ENCODE assay signal across 17 cellular contexts in genomic region chr14:28759658-28760313, GRCh38. TPM values are rescaled to one million over a fixed set of nuclear protein-coding genes. Genes with fewer than 3 reads are reported as not detected.
DNase-seq lines count a peak whose midpoint lies in the region; ATAC-seq and TF ChIP-seq lines count a peak whose summit lies in the region.
"Had no signal": no experiment of that assay in that cellular context is flagged by ENCODE, and none has a peak within 500 bp of the region (broad histone marks: within the 10 kb centered on the region; RNA-seq: fewer than 3 reads in every experiment).

No MANE protein-coding gene starts in this region.

- no peak overlapping the region for H3K27ac ChIP-seq in IMR-90 (ENCODE audit: insufficient read depth, low read length)
- H3K27ac ChIP-seq in neuronal stem cell (replicated peaks; ENCODE audit: low read length), result no peak overlapping the region
- H3K27ac ChIP-seq: esophagus squamous epithelium had no signal

- intact Hi-C loops in IMR-90 (cut with micrococcal nuclease), result loop anchor here (5.0 to 10.0 kb wide), 2 partner anchors 1165 to 1248 kb away; partner anchors contain the start of gene PRKD1

- peaks cover 51% of the 10 kb centered on the region for H3K27me3 Mint-ChIP-seq in endothelial cell (ENCODE audit: unreplicated experiment)

- no peaks in the 10 kb centered on the region for H4K20me1 ChIP-seq in IMR-90 (ENCODE audit: insufficient read depth, low read length)

- DNase-seq in IMR-90 (no peak), endothelial cell (ENCODE audit: low spot score) (no peak), neuronal stem cell (ENCODE audit: low spot score) (no peak), NCI-H1417 treated with DMSO at 0.1 percent for 48 hours (lab: John Stamatoyannopoulos, UW) (no peak)
- no peak for DNase-seq in activated naive CD4-positive, alpha-beta T cell treated with Interleukin-2 at 50 U/mL for 16 hours
- DNase-seq: C1 segment of cervical spinal cord, esophagus squamous epithelium, immature natural killer cell, NCI-H1105, NCI-H510A, RPMI8226 had no signal

- H2AK5ac ChIP-seq in IMR-90 (ENCODE audit: low read depth, low read length) (no peak overlapping the region), neuronal stem cell (ENCODE audit: low read depth, low read length) (peak overlapping the region; percentile 30)

- no peak overlapping the region for H4K8ac ChIP-seq in IMR-90 (ENCODE audit: low read depth in 2 of 2, low read length in 2 of 2)
- H4K8ac ChIP-seq in neuronal stem cell (ENCODE audit: low read depth, low read length), result no peak overlapping the region

- peaks cover 84% of the 10 kb centered on the region for H3K27me3 ChIP-seq in IMR-90 (ENCODE audit: control insufficient read depth, insufficient read depth, low read length)
- peaks cover 4 to 99% (median 63%) of the 10 kb centered on the region in 3 experiments for H3K27me3 ChIP-seq in neuronal stem cell (ENCODE audit: control insufficient read depth in 3 of 3, insufficient read depth in 3 of 3, low read depth in 1 of 3, low read length in 3 of 3)

- POLR2A ChIA-PET in IMR-90 (lab: Charles Lee; ENCODE audit: unreplicated experiment), result no interaction called here

- H3K36me3 Mint-ChIP-seq in endothelial cell (ENCODE audit: low read depth, unreplicated experiment), result no peaks in the 10 kb centered on the region

- H3K4me3 ChIP-seq in IMR-90 (ENCODE audit: insufficient read depth, low read depth, low read length) (no peak overlapping the region), neuronal stem cell (ENCODE audit: low read length in 2 of 2) (peak overlapping the region in 1 of 2 donors; percentile 17)
- H3K4me3 ChIP-seq: mucosa of descending colon had no signal

- H3K36me3 ChIP-seq in ES-I3 (ENCODE audit: insufficient read depth, low read length) (no peaks in the 10 kb centered on the region), IMR-90 (ENCODE audit: control insufficient read depth, insufficient read depth, low read length) (no peaks in the 10 kb centered on the region), neuronal stem cell (replicated peaks in 1 of 2; ENCODE audit: control insufficient read depth in 2 of 2, insufficient read depth in 2 of 2, low read length in 2 of 2) (peaks cover 0 to 6% of the 10 kb centered on the region in 2 donors)
- H3K36me3 ChIP-seq: esophagus squamous epithelium had no signal

- no peak for TF ChIP-seq CTCF in IMR-90 (conservative IDR thresholded peaks at IDR 0.05; ENCODE audit: low read depth, low read length)
- no peak for TF ChIP-seq CTCF in endothelial cell (IDR thresholded peaks at IDR 0.05; ENCODE audit: unreplicated experiment)

- peak overlapping the region; percentile 71 for H3K4me3 Mint-ChIP-seq in endothelial cell (ENCODE audit: unreplicated experiment)
- H3K4me3 Mint-ChIP-seq: activated naive CD4-positive, alpha-beta T cell treated with anti-CD3 and anti-CD28 coated beads, Interleukin-2, amount 50 U/mL, for 24 hours had no signal

- H3K18ac ChIP-seq in IMR-90 (ENCODE audit: low read depth, low read length) (no peak overlapping the region), neuronal stem cell (ENCODE audit: low read length) (peak overlapping the region; percentile 82)

- H3K79me1 ChIP-seq in IMR-90 (ENCODE audit: low read depth in 1 of 2, low read length in 2 of 2), result no peaks in the 10 kb centered on the region
- H3K79me1 ChIP-seq in neuronal stem cell (ENCODE audit: low read depth, low read length), result peaks cover 2% of the 10 kb centered on the region

- no peak for TF ChIP-seq RAD21 in IMR-90 (IDR thresholded peaks at IDR 0.05; ENCODE audit: low read length)

- no TSS peak for BruUV-seq in IMR-90 (replicated peaks; lab: Mats Ljungman, UMichigan)

- no peak overlapping the region for H3K56ac ChIP-seq in IMR-90 (ENCODE audit: extremely low read depth, insufficient read depth, low read length)

- TF ChIP-seq POLR2A in IMR-90 (IDR thresholded peaks at IDR 0.05; ENCODE audit: low read depth, low read length), result no peak

- no peak overlapping the region for H4K91ac ChIP-seq in IMR-90 (ENCODE audit: insufficient read depth, low read depth, low read length)
- H4K91ac ChIP-seq in neuronal stem cell (ENCODE audit: low read depth, low read length, poor library complexity), result no peak overlapping the region

- in situ Hi-C loops in IMR-90 (cut with MboI; ENCODE audit: low sequenced_read_pairs), result loop anchor here (5.0 to 25.0 kb wide), 3 partner anchors 778 to 1455 kb away; no protein-coding TSS in a partner anchor

- ATAC-seq in IMR-90 (ENCODE audit: low read depth) (0 out of 2 replicates have a peak, but pooled peaks have one; percentile 21), HG02840 (IDR thresholded peaks at IDR 0.05; ENCODE audit: low FRiP score, unreplicated experiment) (no peak), GM21825 (IDR thresholded peaks at IDR 0.05; ENCODE audit: unreplicated experiment) (no peak)
- ATAC-seq: mucosa of descending colon had no signal

- H3K27ac Mint-ChIP-seq in endothelial cell (ENCODE audit: unreplicated experiment), result no peak overlapping the region
- H3K27ac Mint-ChIP-seq: activated naive CD4-positive, alpha-beta T cell treated with anti-CD3 and anti-CD28 coated beads, Interleukin-2, amount 50 U/mL, for 24 hours; immature natural killer cell had no signal

- no peaks in the 10 kb centered on the region for H3K9me3 Mint-ChIP-seq in endothelial cell (ENCODE audit: unreplicated experiment)

- H3K14ac ChIP-seq in IMR-90 (replicated peaks; ENCODE audit: low read depth, low read length) (no peak overlapping the region), neuronal stem cell (ENCODE audit: low read length) (no peak overlapping the region)

- H3K4me1 Mint-ChIP-seq in endothelial cell (ENCODE audit: unreplicated experiment), result peaks cover 41% of the 10 kb centered on the region
- H3K4me1 Mint-ChIP-seq: activated naive CD4-positive, alpha-beta T cell treated with anti-CD3 and anti-CD28 coated beads, Interleukin-2, amount 50 U/mL, for 24 hours had no signal

- 5% methylated on average over 10 of the region's 36 CpGs; no CpG with 5 or more reads in 1 of the 2 experiments for WGBS in IMR-90 (ENCODE audit: extremely low coverage in 2 of 2, insufficient read length in 1 of 2), 2 experiments
- WGBS in neuronal stem cell (ENCODE audit: extremely low coverage in 2 of 2, insufficient read length in 2 of 2, insufficient replicate concordance in 1 of 2), 2 donors, result no CpG with 5 or more reads among the region's 36 CpGs

- H3K23ac ChIP-seq in IMR-90 (ENCODE audit: low read depth, low read length) (no peak overlapping the region), neuronal stem cell (ENCODE audit: low read depth, low read length, poor library complexity) (no peak overlapping the region)

- dilution Hi-C loops in IMR-90 (cut with HindIII; ENCODE audit: low sequenced_read_pairs, unreplicated experiment), result loop anchor here (10.0 kb wide), 1 partner anchor 775 kb away; no protein-coding TSS in a partner anchor

- H2BK15ac ChIP-seq in IMR-90 (ENCODE audit: low read depth, low read length) (no peak overlapping the region), neuronal stem cell (ENCODE audit: low read length) (no peak overlapping the region)

- H3K4me1 ChIP-seq in ES-I3 (ENCODE audit: insufficient read depth, low read length) (peaks cover 18% of the 10 kb centered on the region), IMR-90 (ENCODE audit: control insufficient read depth, insufficient read depth, low read length) (no peaks in the 10 kb centered on the region), neuronal stem cell (ENCODE audit: control insufficient read depth in 2 of 2, insufficient read depth in 1 of 2, low read depth in 1 of 2, low read length in 2 of 2) (peaks cover 0 to 25% of the 10 kb centered on the region in 2 donors)

- H2BK120ac ChIP-seq in IMR-90 (ENCODE audit: low read depth, low read length), result no peak overlapping the region
- no peak overlapping the region for H2BK120ac ChIP-seq in neuronal stem cell (ENCODE audit: low read depth, low read length)

- no peak overlapping the region for H2AK9ac ChIP-seq in IMR-90 (replicated peaks; ENCODE audit: low read depth, low read length, poor library complexity)

- no peaks in the 10 kb centered on the region for H3K9me1 ChIP-seq in IMR-90 (ENCODE audit: insufficient read depth, low read length)

- CTCF ChIA-PET in IMR-90 (lab: Yijun Ruan, JAX), result interaction anchor here (0.6 to 1.3 kb wide), 3 partner anchors 474 to 1583 kb away, joined by 3 to 8 read pairs (median 3); no protein-coding TSS in a partner anchor

- no peak overlapping the region for H2BK5ac ChIP-seq in IMR-90 (ENCODE audit: low read depth, low read length, poor library complexity, severe bottlenecking)
- no peak overlapping the region for H2BK5ac ChIP-seq in neuronal stem cell (ENCODE audit: low read length)

- H3K9me3 ChIP-seq in ES-I3 (ENCODE audit: control insufficient read depth, insufficient read depth, low read length) (no peaks in the 10 kb centered on the region), IMR-90 (ENCODE audit: control insufficient read depth, insufficient read depth, low read length) (peaks cover 6% of the 10 kb centered on the region), neuronal stem cell (replicated peaks in 1 of 2; ENCODE audit: control insufficient read depth in 2 of 2, insufficient read depth in 1 of 2, low read depth in 1 of 2, low read length in 2 of 2) (no peaks in the 10 kb centered on the region)
- H3K9me3 ChIP-seq: esophagus squamous epithelium, mucosa of descending colon had no signal

- H2AFZ ChIP-seq in IMR-90 (replicated peaks; ENCODE audit: low read length, poor library complexity), result no peak overlapping the region
- H2AFZ ChIP-seq in neuronal stem cell (ENCODE audit: low read length), result peak overlapping the region; percentile 72

- H2BK12ac ChIP-seq in neuronal stem cell (ENCODE audit: low read length), result no peak overlapping the region

- H3K9ac ChIP-seq in ES-I3 (ENCODE audit: low read depth, low read length) (peak overlapping the region; percentile 43; the same call in 1 of the 2 replicates), IMR-90 (ENCODE audit: low read depth, low read length) (no peak overlapping the region), neuronal stem cell (ENCODE audit: low read depth, low read length, poor library complexity) (no peak overlapping the region)

- H3K4ac ChIP-seq in IMR-90 (ENCODE audit: low read depth, low read length) (no peak overlapping the region), neuronal stem cell (ENCODE audit: low read length) (no peak overlapping the region)

- H3K4me2 ChIP-seq in IMR-90 (ENCODE audit: low read depth, low read length), result peak overlapping the region; percentile 55
- H3K4me2 ChIP-seq in neuronal stem cell (ENCODE audit: insufficient read depth, low read length, poor library complexity, severe bottlenecking), result peak overlapping the region; percentile 58

- H4K5ac ChIP-seq in IMR-90 (ENCODE audit: low read depth, low read length), result no peak overlapping the region

- no peak overlapping the region for H2BK20ac ChIP-seq in IMR-90 (ENCODE audit: low read depth, low read length)

TF ChIP-seq in IMR-90, 13 proteins besides CTCF, POLR2A, EP300 and RAD21 (continues in another document):
- TF ChIP-seq MXI1 (IDR thresholded peaks at IDR 0.05; ENCODE audit: borderline replicate concordance, low read depth, low read length), result no peak

RNA-seq across cellular contexts. Expression of gene FOXG1, which starts 6.8 kb away (rescaled TPM):
- total RNA-seq in IMR-90 (2012; rRNA removed) (not detected in 2 replicates), endothelial cell (ENCODE audit: unreplicated experiment) (1.8 TPM)
- not detected in 2 replicates for polyA plus RNA-seq in IMR-90 (2012; rRNA removed)
- polyA plus RNA-seq in IMR-90 (2012; cell fraction: cytosol; rRNA removed), result 0.01 TPM in 1 of 2 replicates, not detected in the other
- polyA plus RNA-seq in IMR-90 (2012; cell fraction: nucleus; rRNA removed; ENCODE audit: low replicate concordance), result not detected in 2 replicates
- polyA plus RNA-seq in neuronal stem cell (2013, experiment 1 of 2), result 189 TPM
- 187 TPM for polyA plus RNA-seq in neuronal stem cell (2013, experiment 2 of 2)
- total RNA-seq: activated CD8-positive, alpha-beta memory T cell treated with anti-CD3 and anti-CD28 coated beads for 36 hours; mucosa of descending colon had no signal
- polyA plus RNA-seq: immature natural killer cell had no signal
